In the genomic region with DNA sequence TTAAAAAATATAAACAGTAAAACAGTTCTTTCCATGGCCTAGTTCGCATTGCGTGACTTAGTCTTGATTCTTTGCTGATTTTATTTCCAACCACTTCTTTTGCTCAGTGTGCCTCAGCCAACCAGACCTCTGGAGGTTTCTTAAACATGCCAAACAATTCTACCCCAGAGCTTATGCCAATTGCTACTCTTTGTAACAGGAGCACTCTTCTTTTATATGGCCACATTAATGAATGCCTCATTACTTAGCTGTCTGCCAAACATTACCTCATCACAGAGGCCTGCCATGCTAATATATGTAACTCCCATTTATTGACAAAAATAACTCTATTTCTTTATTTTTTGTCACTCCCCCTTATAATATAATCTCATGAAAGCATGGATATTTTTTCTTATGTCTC, we compare ENCODE assay signal across 18 cellular contexts.
"Had no signal": no experiment of that assay in that cellular context is flagged by ENCODE, and none has a peak within 500 bp of the region (broad histone marks: within the 10 kb centered on the region; RNA-seq: fewer than 3 reads in every experiment).

No MANE protein-coding gene starts in this region.

- DNase-seq: activated CD4-positive, alpha-beta T cell treated with anti-CD3 and anti-CD28 coated beads, Interleukin-2, amount 10 ng/mL, durations not matched to agents 7 days and 5 days; activated CD8-positive, alpha-beta T cell treated with anti-CD3 and anti-CD28 coated beads, Interleukin-2, amount 10 ng/mL, durations not matched to agents 7 days and 5 days; activated naive CD4-positive, alpha-beta T cell treated with anti-CD3 and anti-CD28 coated beads for 36 hours; activated T-cell treated with anti-CD3 and anti-CD28 coated beads, Interleukin-2, amount 50 U/mL, for 24 hours; erythroblast; gastrocnemius medialis; head of caudate nucleus; left ventricle myocardium superior; mesenchymal stem cell; mucosa of descending colon; naive B cell; stimulated activated CD4-positive, alpha-beta T cell treated with anti-CD3 and anti-CD28 coated beads, Interleukin-12 subunit alpha, Interleukin-12 subunit beta, amount 100 ng/mL, for 4 hours; stimulated activated CD4-positive, alpha-beta T cell treated with anti-CD3 and anti-CD28 coated beads, Interleukin-2, amount 100 ng/mL, for 24 hours; stimulated activated naive CD4-positive, alpha-beta T cell treated with Interleukin-2 at 50 U/mL for 16 hours; substantia nigra; tibial artery had no signal

- H3K9me3 ChIP-seq: breast epithelium, gastrocnemius medialis, mucosa of descending colon, tibial artery had no signal

- H3K4me1 ChIP-seq: breast epithelium, gastrocnemius medialis, tibial artery had no signal

- H3K36me3 ChIP-seq: breast epithelium, gastrocnemius medialis, tibial artery had no signal

- H3K27ac ChIP-seq: breast epithelium, coronary artery, gastrocnemius medialis, tibial artery had no signal

- H3K4me3 ChIP-seq: breast epithelium, coronary artery, gastrocnemius medialis, mucosa of descending colon, tibial artery had no signal

- H3K27me3 ChIP-seq: breast epithelium, gastrocnemius medialis, tibial artery had no signal
